ENCODE assay signal across 21 cellular contexts in genomic region chrX:43474321-43474720, GRCh38.
DNase-seq lines count a peak whose midpoint lies in the region; TF ChIP-seq lines count a peak whose summit lies in the region.
"Had no signal": no experiment of that assay in that cellular context is flagged by ENCODE, and none has a peak within 500 bp of the region (broad histone marks: within the 10 kb centered on the region; RNA-seq: fewer than 3 reads in every experiment).

No MANE protein-coding gene starts in this region.

- DNase-seq in NCI-H226 (peak; percentile 1), endodermal cell (peak; percentile 71), neural crest cell (ENCODE audit: low read depth, low spot score) (no peak), NCI-H82 treated with DMSO at 0.1 percent for 48 hours (lab: John Stamatoyannopoulos, UW; ENCODE audit: unreplicated experiment) (no peak), mesenteric fat pad (ENCODE audit: low spot score) (no peak), coronary artery (ENCODE audit: low spot score) (no peak)
- no peak for DNase-seq in stimulated activated CD4-positive, alpha-beta T cell treated with anti-CD3 and anti-CD28 coated beads, Interleukin-4, amount 100 ng/mL, for 1 hour
- DNase-seq: activated CD4-positive, alpha-beta T cell treated with anti-CD3 and anti-CD28 coated beads for 1 hour; activated naive CD4-positive, alpha-beta T cell; activated T-cell treated with anti-CD3 and anti-CD28 coated beads, Interleukin-2, amount 50 U/mL, for 24 hours; amniotic stem cell; CD4-positive, alpha-beta T cell; kidney; lower lobe of right lung; NCI-H1417; NCI-H526 had no signal

- no peaks in the 10 kb centered on the region for H3K4me1 ChIP-seq in endodermal cell (ENCODE audit: control insufficient read depth, insufficient read depth, low read length)
- H3K4me1 ChIP-seq: lower lobe of right lung, suprapubic skin had no signal

- H3K27ac ChIP-seq in endodermal cell (ENCODE audit: low read depth, low read length) (no peak overlapping the region), coronary artery (no peak overlapping the region)
- H3K27ac ChIP-seq: lower lobe of right lung, suprapubic skin had no signal

- H3K36me3 ChIP-seq in endodermal cell (ENCODE audit: control insufficient read depth, insufficient read depth, low read length) = no peaks in the 10 kb centered on the region
- H3K36me3 ChIP-seq: lower lobe of right lung, suprapubic skin had no signal

- no peaks in the 10 kb centered on the region for H3K27me3 ChIP-seq in endodermal cell (ENCODE audit: control insufficient read depth, insufficient read depth, low read length, poor library complexity, severe bottlenecking)
- H3K27me3 ChIP-seq: suprapubic skin had no signal

- H3K27ac Mint-ChIP-seq in endodermal cell (no peak overlapping the region), neural crest cell (ENCODE audit: unreplicated experiment) (no peak overlapping the region)
- H3K27ac Mint-ChIP-seq: activated T-cell treated with anti-CD3 and anti-CD28 coated beads, Interleukin-2, amount 50 U/mL, for 24 hours; CD4-positive, alpha-beta T cell; progenitor cell of endocrine pancreas; stimulated activated effector memory CD8-positive, alpha-beta T cell treated with anti-CD3 and anti-CD28 coated beads, Interleukin-12 subunit alpha, Interleukin-12 subunit beta, amount 100 ng/mL, for 72 hours had no signal

- no peak overlapping the region for H3K4me3 ChIP-seq in endodermal cell (ENCODE audit: low read length)
- no peak overlapping the region for H3K4me3 ChIP-seq in coronary artery
- H3K4me3 ChIP-seq: GM12878, lower lobe of right lung, suprapubic skin had no signal

- no peak overlapping the region for H3K9ac ChIP-seq in endodermal cell (ENCODE audit: extremely low read depth, low read length, poor library complexity, severe bottlenecking)

- H3K9me3 Mint-ChIP-seq in endodermal cell (peaks cover 6% of the 10 kb centered on the region), neural crest cell (peaks cover 4% of the 10 kb centered on the region)
- H3K9me3 Mint-ChIP-seq: activated T-cell treated with anti-CD3 and anti-CD28 coated beads, Interleukin-2, amount 50 U/mL, for 24 hours; CD4-positive, alpha-beta T cell; stimulated activated effector memory CD8-positive, alpha-beta T cell treated with anti-CD3 and anti-CD28 coated beads, Interleukin-12 subunit alpha, Interleukin-12 subunit beta, amount 100 ng/mL, for 72 hours had no signal

- H3K4me3 Mint-ChIP-seq in endodermal cell (no peak overlapping the region), neural crest cell (no peak overlapping the region)
- H3K4me3 Mint-ChIP-seq: activated T-cell treated with anti-CD3 and anti-CD28 coated beads, Interleukin-2, amount 50 U/mL, for 24 hours; CD4-positive, alpha-beta T cell; stimulated activated effector memory CD8-positive, alpha-beta T cell treated with anti-CD3 and anti-CD28 coated beads, Interleukin-12 subunit alpha, Interleukin-12 subunit beta, amount 100 ng/mL, for 72 hours had no signal

- peaks cover 3% of the 10 kb centered on the region for H3K36me3 Mint-ChIP-seq in endodermal cell (ENCODE audit: low read depth)
- H3K36me3 Mint-ChIP-seq in neural crest cell (ENCODE audit: low read depth) = no peaks in the 10 kb centered on the region
- H3K36me3 Mint-ChIP-seq: stimulated activated effector memory CD8-positive, alpha-beta T cell treated with anti-CD3 and anti-CD28 coated beads, Interleukin-12 subunit alpha, Interleukin-12 subunit beta, amount 100 ng/mL, for 72 hours had no signal

- peaks cover 18% of the 10 kb centered on the region for H3K4me1 Mint-ChIP-seq in endodermal cell
- H3K4me1 Mint-ChIP-seq in neural crest cell = no peaks in the 10 kb centered on the region
- H3K4me1 Mint-ChIP-seq: stimulated activated effector memory CD8-positive, alpha-beta T cell treated with anti-CD3 and anti-CD28 coated beads, Interleukin-12 subunit alpha, Interleukin-12 subunit beta, amount 100 ng/mL, for 72 hours had no signal

- no peaks in the 10 kb centered on the region for H3K27me3 Mint-ChIP-seq in endodermal cell (ENCODE audit: insufficient read depth)
- H3K27me3 Mint-ChIP-seq in neural crest cell (ENCODE audit: low read depth) = no peaks in the 10 kb centered on the region
- H3K27me3 Mint-ChIP-seq: CD4-positive, alpha-beta T cell; progenitor cell of endocrine pancreas had no signal

- H3K9me3 ChIP-seq in endodermal cell (ENCODE audit: control insufficient read depth, low read length) = peaks cover 5% of the 10 kb centered on the region
- H3K9me3 ChIP-seq: lower lobe of right lung, suprapubic skin had no signal

- TF ChIP-seq CTCF in GM12873 (IDR thresholded peaks at IDR 0.05; ENCODE audit: insufficient read depth, low read depth, low read length, missing control alignments) (peak; percentile 7), endodermal cell (conservative IDR thresholded peaks at IDR 0.05) (peak; percentile 65), neural crest cell (conservative IDR thresholded peaks at IDR 0.05) (peak; percentile 26), coronary artery (IDR thresholded peaks at IDR 0.05) (no peak)

- 83% methylated on average over 2 of the region's 2 CpGs; no CpG with 5 or more reads in 1 of the 2 experiments for WGBS in endodermal cell (ENCODE audit: insufficient coverage in 1 of 2, insufficient read length in 1 of 2), 2 experiments

Comparison
In these comparisons a context has a peak if more than half of its experiments do, and no peak if none do; other contexts are left out.
1. DNase-seq: peak in NCI-H226 (single experiment) and endodermal cell (single experiment); none in neural crest cell (single experiment), NCI-H82 treated with DMSO at 0.1 percent for 48 hours (single experiment), mesenteric fat pad (single experiment), stimulated activated CD4-positive, alpha-beta T cell treated with anti-CD3 and anti-CD28 coated beads, Interleukin-4, amount 100 ng/mL, for 1 hour (single experiment) and coronary artery (single experiment).